In genomic region chr13:32029684-32030083, GRCh38 we compare ENCODE assay signal across 1 cellular context.
TF ChIP-seq lines count a peak whose summit lies in the region.

No MANE protein-coding gene starts in this region.

TF ChIP-seq in HepG2, 621 proteins besides CTCF, POLR2A, EP300 and RAD21 (continued from another document):
- TF ChIP-seq ZBTB40 (IDR thresholded peaks at IDR 0.05) = no peak
- TF ChIP-seq ZBTB40 (CRISPR knock-in tag; IDR thresholded peaks at IDR 0.05) = no peak
- TF ChIP-seq ZNF562 (CRISPR knock-in tag; IDR thresholded peaks at IDR 0.05; ENCODE audit: borderline replicate concordance) = no peak
- no peak for TF ChIP-seq DBP (CRISPR knock-in tag; IDR thresholded peaks at IDR 0.05; ENCODE audit: not compliant biosample characterization)
- TF ChIP-seq MAZ (IDR thresholded peaks at IDR 0.05; ENCODE audit: borderline replicate concordance, low read depth, low read length) = no peak
- no peak for TF ChIP-seq MAZ (CRISPR knock-in tag; IDR thresholded peaks at IDR 0.05; ENCODE audit: low read depth)
- peak; percentile 78; the same call in 1 of the 2 replicates for TF ChIP-seq ZMYM3 (CRISPR knock-in tag; IDR thresholded peaks at IDR 0.05)
- TF ChIP-seq MATR3 (CRISPR knock-in tag; IDR thresholded peaks at IDR 0.05) = no peak
- TF ChIP-seq CAMTA2 (CRISPR knock-in tag; IDR thresholded peaks at IDR 0.05; ENCODE audit: borderline replicate concordance) = no peak
- no peak for TF ChIP-seq NFKBIZ (CRISPR knock-in tag; IDR thresholded peaks at IDR 0.05)
- TF ChIP-seq ZNF746 (CRISPR knock-in tag; IDR thresholded peaks at IDR 0.05) = no peak
